ENCODE assay signal across 20 cellular contexts in the genomic region with DNA sequence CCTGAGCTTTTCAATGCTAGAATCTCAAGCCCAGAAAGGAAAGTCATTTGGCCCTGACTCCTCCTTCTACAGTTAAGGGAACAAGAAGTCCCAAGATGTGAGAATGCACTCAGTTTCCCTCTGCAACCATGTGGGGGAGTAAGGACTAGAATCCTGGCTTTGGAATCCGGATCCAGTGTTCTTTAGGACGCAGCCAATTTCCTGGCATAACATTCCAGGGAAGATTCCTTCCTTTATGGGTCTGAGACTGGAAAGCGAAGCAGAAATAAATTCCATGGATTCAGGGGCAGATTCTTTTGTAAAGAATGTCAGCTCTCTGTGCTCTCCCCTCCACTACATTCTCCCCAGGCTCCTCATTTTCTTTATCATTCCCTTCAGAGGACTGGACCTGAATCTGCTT.
"Had no signal": no experiment of that assay in that cellular context is flagged by ENCODE, and none has a peak within 500 bp of the region (broad histone marks: within the 10 kb centered on the region; RNA-seq: fewer than 3 reads in every experiment).

No MANE protein-coding gene starts in this region.

- H3K9me3 Mint-ChIP-seq: dendritic cell treated with granulocyte-macrophage colony-stimulating factor and Interleukin-4, amounts not matched to agents 40 ng/mL and 50 ng/mL, for 4 days; stimulated activated memory B cell treated with anti-CD40 and anti-IgM and Interleukin-4, amounts not matched to agents 10 μg/mL and 1 μg/mL and 100 μg/mL, for 72 hours had no signal

- H3K36me3 ChIP-seq: adrenal gland, esophagus squamous epithelium, neutrophil, right lobe of liver, thoracic aorta had no signal

- DNase-seq: activated CD4-positive, alpha-beta T cell treated with anti-CD3 and anti-CD28 coated beads for 1 hour; activated gamma-delta T cell; adrenal gland; effector CD8-positive, alpha-beta T cell; esophagus squamous epithelium; immature natural killer cell; mesenchymal stem cell; naive thymus-derived CD4-positive, alpha-beta T cell; right lobe of liver; stimulated activated CD4-positive, alpha-beta T cell treated with anti-CD3 and anti-CD28 coated beads, Interleukin-4, amount 100 ng/mL, for 4 hours; SW 1271; T-helper 2 cell had no signal

- H3K4me3 ChIP-seq: adrenal gland, esophagus squamous epithelium, hepatocyte, right lobe of liver, thoracic aorta had no signal

- H3K27ac Mint-ChIP-seq: activated naive CD4-positive, alpha-beta T cell treated with anti-CD3 and anti-CD28 coated beads, Interleukin-2, amount 50 U/mL, for 72 hours; dendritic cell treated with granulocyte-macrophage colony-stimulating factor and Interleukin-4, amounts not matched to agents 40 ng/mL and 50 ng/mL, for 4 days; immature natural killer cell; naive thymus-derived CD4-positive, alpha-beta T cell; stimulated activated memory B cell treated with anti-CD40 and anti-IgM and Interleukin-4, amounts not matched to agents 10 μg/mL and 1 μg/mL and 100 μg/mL, for 72 hours had no signal

- H3K27me3 ChIP-seq: adrenal gland, hepatocyte, neutrophil, right lobe of liver had no signal

- H3K4me3 Mint-ChIP-seq: dendritic cell treated with granulocyte-macrophage colony-stimulating factor and Interleukin-4, amounts not matched to agents 40 ng/mL and 50 ng/mL, for 4 days; immature natural killer cell; naive thymus-derived CD4-positive, alpha-beta T cell; stimulated activated memory B cell treated with anti-CD40 and anti-IgM and Interleukin-4, amounts not matched to agents 10 μg/mL and 1 μg/mL and 100 μg/mL, for 72 hours had no signal

- H3K9me3 ChIP-seq: adrenal gland, esophagus squamous epithelium, neutrophil, right lobe of liver, thoracic aorta had no signal

- H3K79me2 ChIP-seq: hepatocyte, parathyroid adenoma had no signal

- H3K27me3 Mint-ChIP-seq: dendritic cell treated with granulocyte-macrophage colony-stimulating factor and Interleukin-4, amounts not matched to agents 40 ng/mL and 50 ng/mL, for 4 days; stimulated activated memory B cell treated with anti-CD40 and anti-IgM and Interleukin-4, amounts not matched to agents 10 μg/mL and 1 μg/mL and 100 μg/mL, for 72 hours had no signal

- H3K4me1 ChIP-seq: adrenal gland, esophagus squamous epithelium, parathyroid adenoma, right lobe of liver had no signal

- H3K4me2 ChIP-seq: hepatocyte had no signal

- H3K9ac ChIP-seq: parathyroid adenoma had no signal

- ATAC-seq: activated naive CD4-positive, alpha-beta T cell treated with anti-CD3 and anti-CD28 coated beads, Interleukin-2, amount 50 U/mL, for 72 hours; naive thymus-derived CD4-positive, alpha-beta T cell; right lobe of liver; stimulated activated memory B cell treated with anti-CD40 and anti-IgM and Interleukin-4, amounts not matched to agents 10 μg/mL and 1 μg/mL and 100 μg/mL, for 72 hours had no signal

- H3K27ac ChIP-seq: adrenal gland, esophagus squamous epithelium, hepatocyte, neutrophil, parathyroid adenoma, right lobe of liver, thoracic aorta, VCaP had no signal

- H3K36me3 Mint-ChIP-seq: activated naive CD4-positive, alpha-beta T cell treated with anti-CD3 and anti-CD28 coated beads, Interleukin-2, amount 50 U/mL, for 72 hours; immature natural killer cell; naive thymus-derived CD4-positive, alpha-beta T cell; stimulated activated memory B cell treated with anti-CD40 and anti-IgM and Interleukin-4, amounts not matched to agents 10 μg/mL and 1 μg/mL and 100 μg/mL, for 72 hours had no signal

- H3K4me1 Mint-ChIP-seq: immature natural killer cell; naive thymus-derived CD4-positive, alpha-beta T cell; stimulated activated memory B cell treated with anti-CD40 and anti-IgM and Interleukin-4, amounts not matched to agents 10 μg/mL and 1 μg/mL and 100 μg/mL, for 72 hours had no signal

- H2AFZ ChIP-seq: hepatocyte, parathyroid adenoma had no signal
